ENCODE assay signal across 23 cellular contexts in genomic region chr12:38102197-38102596, GRCh38.
"Had no signal": no experiment of that assay in that cellular context is flagged by ENCODE, and none has a peak within 500 bp of the region (broad histone marks: within the 10 kb centered on the region; RNA-seq: fewer than 3 reads in every experiment).

No MANE protein-coding gene starts in this region.

- H3K4me3 Mint-ChIP-seq: activated CD4-positive, alpha-beta memory T cell treated with anti-CD3 and anti-CD28 coated beads for 36 hours; activated CD4-positive, alpha-beta T cell treated with anti-CD3 and anti-CD28 coated beads for 36 hours; activated naive CD8-positive, alpha-beta T cell treated with anti-CD3 and anti-CD28 coated beads for 36 hours; activated T-helper 17 cell treated with anti-CD3 and anti-CD28 coated beads, Interleukin-2, amount 50 U/mL, for 72 hours; effector memory CD8-positive, alpha-beta T cell; nephron progenitor cell had no signal

- H3K27me3 ChIP-seq: hepatocyte, tibial nerve, vagina had no signal

- H3K9me3 ChIP-seq: lower lobe of right lung, vagina had no signal

- DNase-seq: activated CD4-positive, alpha-beta memory T cell treated with anti-CD3 and anti-CD28 coated beads for 36 hours; activated CD4-positive, alpha-beta T cell treated with anti-CD3 and anti-CD28 coated beads for 36 hours; activated naive CD4-positive, alpha-beta T cell; activated naive CD8-positive, alpha-beta T cell treated with anti-CD3 and anti-CD28 coated beads for 36 hours; activated T-cell treated with anti-CD3 and anti-CD28 coated beads, Interleukin-2, amount 50 U/mL, for 1 hour; amygdala; caudate nucleus; effector memory CD8-positive, alpha-beta T cell; foreskin fibroblast; lower lobe of right lung; nephron progenitor cell; nucleus accumbens; posterior cingulate gyrus; retina; stimulated activated CD4-positive, alpha-beta T cell treated with anti-CD3 and anti-CD28 coated beads, Interleukin-12 subunit alpha, Interleukin-12 subunit beta, amount 100 ng/mL, for 4 hours; stimulated activated CD4-positive, alpha-beta T cell treated with anti-CD3 and anti-CD28 coated beads, Interleukin-1b, Interleukin-23, amount 100 ng/mL, for 48 hours; stimulated activated naive CD8-positive, alpha-beta T cell treated with anti-CD3 and anti-CD28 coated beads, Interleukin-15, Interleukin-2, amounts not matched to agents 100 U/mL and 50 U/mL, for 24 hours; substantia nigra; T-helper 2 cell had no signal

- ATAC-seq: activated CD4-positive, alpha-beta T cell treated with anti-CD3 and anti-CD28 coated beads for 36 hours; activated T-helper 17 cell treated with anti-CD3 and anti-CD28 coated beads, Interleukin-2, amount 50 U/mL, for 72 hours; effector memory CD8-positive, alpha-beta T cell; lower lobe of right lung; stimulated activated naive CD8-positive, alpha-beta T cell treated with anti-CD3 and anti-CD28 coated beads, Interleukin-15, Interleukin-2, amounts not matched to agents 100 U/mL and 50 U/mL, for 24 hours had no signal

- H3K36me3 ChIP-seq: lower lobe of right lung, tibial nerve, vagina had no signal

- H3K27ac ChIP-seq: hepatocyte, lower lobe of right lung, tibial nerve, vagina had no signal

- H3K4me3 ChIP-seq: hepatocyte, lower lobe of right lung, tibial nerve, vagina had no signal

- H3K4me1 ChIP-seq: lower lobe of right lung, tibial nerve, vagina had no signal

- H3K27me3 Mint-ChIP-seq: activated CD4-positive, alpha-beta memory T cell treated with anti-CD3 and anti-CD28 coated beads for 36 hours; activated CD4-positive, alpha-beta T cell treated with anti-CD3 and anti-CD28 coated beads for 36 hours; activated naive CD8-positive, alpha-beta T cell treated with anti-CD3 and anti-CD28 coated beads for 36 hours; activated T-helper 17 cell treated with anti-CD3 and anti-CD28 coated beads, Interleukin-2, amount 50 U/mL, for 72 hours; effector memory CD8-positive, alpha-beta T cell had no signal

- H3K36me3 Mint-ChIP-seq: activated CD4-positive, alpha-beta memory T cell treated with anti-CD3 and anti-CD28 coated beads for 36 hours; activated naive CD8-positive, alpha-beta T cell treated with anti-CD3 and anti-CD28 coated beads for 36 hours had no signal

- H3K4me1 Mint-ChIP-seq: activated CD4-positive, alpha-beta T cell treated with anti-CD3 and anti-CD28 coated beads for 36 hours; activated naive CD8-positive, alpha-beta T cell treated with anti-CD3 and anti-CD28 coated beads for 36 hours; activated T-helper 17 cell treated with anti-CD3 and anti-CD28 coated beads, Interleukin-2, amount 50 U/mL, for 72 hours; nephron progenitor cell had no signal

- H3K27ac Mint-ChIP-seq: activated CD4-positive, alpha-beta memory T cell treated with anti-CD3 and anti-CD28 coated beads for 36 hours; activated CD4-positive, alpha-beta T cell treated with anti-CD3 and anti-CD28 coated beads for 36 hours; activated naive CD8-positive, alpha-beta T cell treated with anti-CD3 and anti-CD28 coated beads for 36 hours; activated T-helper 17 cell treated with anti-CD3 and anti-CD28 coated beads, Interleukin-2, amount 50 U/mL, for 72 hours; effector memory CD8-positive, alpha-beta T cell; nephron progenitor cell had no signal
